ENCODE assay signal across 1 cellular context in the genomic region with DNA sequence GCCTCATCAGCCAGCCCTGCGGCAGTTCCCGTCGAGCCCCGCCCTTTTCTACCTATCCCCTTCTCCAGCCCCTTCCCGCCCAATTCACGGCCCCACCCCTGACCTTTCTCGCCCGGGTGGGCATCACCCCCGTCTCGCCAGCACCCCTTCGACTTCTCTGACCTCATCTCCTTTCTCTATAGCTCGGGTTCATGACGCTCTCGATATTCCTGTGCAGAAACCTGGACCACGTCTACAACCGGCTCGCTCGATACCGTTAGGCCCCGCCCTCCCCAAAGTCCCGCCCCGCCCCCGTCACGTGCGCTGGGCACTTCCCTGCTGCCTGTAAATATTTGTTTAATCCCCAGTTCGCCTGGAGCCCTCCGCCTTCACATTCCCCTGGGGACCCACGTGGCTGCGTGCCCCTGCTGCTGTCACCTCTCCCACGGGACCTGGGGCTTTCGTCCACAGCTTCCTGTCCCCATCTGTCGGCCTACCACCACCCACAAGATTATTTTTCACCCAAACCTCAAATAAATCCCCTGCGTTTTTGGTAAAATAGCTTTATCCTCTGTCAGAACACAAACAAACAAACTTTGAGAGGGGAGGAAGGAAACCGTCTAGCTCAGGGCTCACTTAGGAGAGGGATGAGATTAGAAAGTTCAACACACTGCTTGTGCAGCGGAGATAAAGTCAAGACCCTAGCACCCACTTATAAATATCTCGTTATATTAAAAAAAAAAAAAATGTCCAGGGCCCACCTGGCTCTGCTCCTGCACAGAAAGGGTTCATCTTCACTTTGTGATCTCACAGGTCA.
TF ChIP-seq lines count a peak whose summit lies in the region.

No MANE protein-coding gene starts in this region.

TF ChIP-seq in endothelial cell of umbilical vein, 7 proteins besides CTCF, POLR2A, EP300 and RAD21 (continued from another document):
- TF ChIP-seq POLR2AphosphoS5 (IDR thresholded peaks at IDR 0.05; ENCODE audit: insufficient read depth, low read depth, low read length), result no peak
- no peak for TF ChIP-seq JUN (IDR thresholded peaks at IDR 0.05; ENCODE audit: borderline replicate concordance, insufficient read depth, insufficient read length, low read depth)
- TF ChIP-seq, protein P1, sequence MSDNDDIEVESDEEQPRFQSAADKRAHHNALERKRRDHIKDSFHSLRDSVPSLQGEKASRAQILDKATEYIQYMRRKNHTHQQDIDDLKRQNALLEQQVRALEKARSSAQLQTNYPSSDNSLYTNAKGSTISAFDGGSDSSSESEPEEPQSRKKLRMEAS (IDR thresholded peaks at IDR 0.05; ENCODE audit: insufficient read depth, insufficient read length), result peak; percentile 38
